In the genomic region with DNA sequence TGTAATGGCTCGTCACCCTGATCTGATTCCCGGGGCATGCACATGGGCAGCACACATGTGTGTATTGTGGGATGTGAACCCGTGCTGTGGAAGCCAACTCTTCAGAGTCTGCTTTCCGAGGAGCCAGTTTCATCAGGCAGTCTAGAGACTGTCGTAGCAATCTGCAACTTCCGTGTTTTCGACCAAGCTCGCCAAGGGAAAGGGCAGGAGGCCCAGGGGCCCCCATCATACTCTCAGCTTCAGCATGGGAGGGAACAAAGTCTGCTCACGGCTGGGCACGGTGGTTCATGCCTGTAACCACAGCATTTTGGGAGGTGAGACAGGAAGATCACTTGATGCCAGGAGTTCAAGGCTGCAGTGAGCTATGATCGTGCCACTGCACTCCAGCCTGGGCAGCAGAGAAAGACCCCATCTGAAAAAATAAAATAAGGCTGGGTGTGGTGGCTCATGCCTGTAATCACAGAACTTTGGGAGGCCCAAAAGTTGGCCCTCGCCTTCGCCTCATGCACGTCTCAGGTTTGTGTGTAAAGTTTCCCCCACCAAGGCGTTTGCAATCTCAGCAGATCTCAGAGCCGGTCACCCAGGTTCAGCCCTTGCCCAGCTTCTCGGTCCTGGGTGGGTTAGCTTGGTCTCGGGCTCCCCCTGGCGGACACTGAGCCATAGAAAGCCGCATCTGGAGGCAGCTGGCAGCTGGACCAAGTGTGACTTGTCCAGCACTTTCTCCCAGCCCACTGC, we compare ENCODE assay signal across 1 cellular context.
TF ChIP-seq lines count a peak whose summit lies in the region.

No MANE protein-coding gene starts in this region.

TF ChIP-seq in HepG2, 621 proteins besides CTCF, POLR2A, EP300 and RAD21 (continued from another document):
- TF ChIP-seq, protein P1, sequence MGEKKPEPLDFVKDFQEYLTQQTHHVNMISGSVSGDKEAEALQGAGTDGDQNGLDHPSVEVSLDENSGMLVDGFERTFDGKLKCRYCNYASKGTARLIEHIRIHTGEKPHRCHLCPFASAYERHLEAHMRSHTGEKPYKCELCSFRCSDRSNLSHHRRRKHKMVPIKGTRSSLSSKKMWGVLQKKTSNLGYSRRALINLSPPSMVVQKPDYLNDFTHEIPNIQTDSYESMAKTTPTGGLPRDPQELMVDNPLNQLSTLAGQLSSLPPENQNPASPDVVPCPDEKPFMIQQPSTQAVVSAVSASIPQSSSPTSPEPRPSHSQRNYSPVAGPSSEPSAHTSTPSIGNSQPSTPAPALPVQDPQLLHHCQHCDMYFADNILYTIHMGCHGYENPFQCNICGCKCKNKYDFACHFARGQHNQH (CRISPR knock-in tag; IDR thresholded peaks at IDR 0.05): peak; percentile 34; the same call in 1 of the 2 replicates
- TF ChIP-seq HNF4A (CRISPR knock-in tag; IDR thresholded peaks at IDR 0.05) (0 out of 2 replicates have a peak, but pooled peaks have one; percentile 9), MIER3 (CRISPR knock-in tag; IDR thresholded peaks at IDR 0.05; ENCODE audit: borderline replicate concordance) (0 out of 2 replicates have a peak, but pooled peaks have one; percentile 29), KDM4B (CRISPR knock-in tag; IDR thresholded peaks at IDR 0.05) (no peak), KLF16 (CRISPR knock-in tag; IDR thresholded peaks at IDR 0.05) (0 out of 4 replicates have a peak, but pooled peaks of 1 of the 2 experiments have one; percentile 21), ZNF687 (CRISPR knock-in tag; IDR thresholded peaks at IDR 0.05) (peak; percentile 69), MAF1 (CRISPR knock-in tag; IDR thresholded peaks at IDR 0.05; ENCODE audit: borderline replicate concordance) (no peak), PATZ1 (CRISPR knock-in tag; IDR thresholded peaks at IDR 0.05) (peak; percentile 32; the same call in 1 of the 2 replicates), FOSL2 (CRISPR knock-in tag; IDR thresholded peaks at IDR 0.05) (peak; percentile 32; the same call in 1 of the 2 replicates), ZNF598 (CRISPR knock-in tag; IDR thresholded peaks at IDR 0.05; ENCODE audit: borderline replicate concordance) (peak; percentile 67; the same call in 1 of the 2 replicates), PRMT3 (CRISPR knock-in tag; IDR thresholded peaks at IDR 0.05; ENCODE audit: borderline replicate concordance, low read depth) (no peak), GABPB1 (CRISPR knock-in tag; IDR thresholded peaks at IDR 0.05) (peak; percentile 34), ZNF749 (CRISPR knock-in tag; IDR thresholded peaks at IDR 0.05; ENCODE audit: borderline replicate concordance) (no peak), ELF4 (CRISPR knock-in tag; IDR thresholded peaks at IDR 0.05; ENCODE audit: borderline replicate concordance) (no peak), ZNF18 (CRISPR knock-in tag; IDR thresholded peaks at IDR 0.05; ENCODE audit: insufficient replicate concordance) (peak; percentile 13), ZNF431 (CRISPR knock-in tag; IDR thresholded peaks at IDR 0.05; ENCODE audit: borderline replicate concordance, low read depth) (0 out of 2 replicates have a peak, but pooled peaks have one; percentile 26), REXO4 (CRISPR knock-in tag; IDR thresholded peaks at IDR 0.05; ENCODE audit: borderline replicate concordance) (no peak), GATAD1 (CRISPR knock-in tag; IDR thresholded peaks at IDR 0.05) (no peak), MEF2D (CRISPR knock-in tag; IDR thresholded peaks at IDR 0.05) (peak; percentile 22; the same call in 1 of the 2 replicates), SALL2 (CRISPR knock-in tag; IDR thresholded peaks at IDR 0.05) (0 out of 2 replicates have a peak, but pooled peaks have one; percentile 63), ZBTB42 (CRISPR knock-in tag; IDR thresholded peaks at IDR 0.05) (peak; percentile 97)
- TF ChIP-seq, protein P2, sequence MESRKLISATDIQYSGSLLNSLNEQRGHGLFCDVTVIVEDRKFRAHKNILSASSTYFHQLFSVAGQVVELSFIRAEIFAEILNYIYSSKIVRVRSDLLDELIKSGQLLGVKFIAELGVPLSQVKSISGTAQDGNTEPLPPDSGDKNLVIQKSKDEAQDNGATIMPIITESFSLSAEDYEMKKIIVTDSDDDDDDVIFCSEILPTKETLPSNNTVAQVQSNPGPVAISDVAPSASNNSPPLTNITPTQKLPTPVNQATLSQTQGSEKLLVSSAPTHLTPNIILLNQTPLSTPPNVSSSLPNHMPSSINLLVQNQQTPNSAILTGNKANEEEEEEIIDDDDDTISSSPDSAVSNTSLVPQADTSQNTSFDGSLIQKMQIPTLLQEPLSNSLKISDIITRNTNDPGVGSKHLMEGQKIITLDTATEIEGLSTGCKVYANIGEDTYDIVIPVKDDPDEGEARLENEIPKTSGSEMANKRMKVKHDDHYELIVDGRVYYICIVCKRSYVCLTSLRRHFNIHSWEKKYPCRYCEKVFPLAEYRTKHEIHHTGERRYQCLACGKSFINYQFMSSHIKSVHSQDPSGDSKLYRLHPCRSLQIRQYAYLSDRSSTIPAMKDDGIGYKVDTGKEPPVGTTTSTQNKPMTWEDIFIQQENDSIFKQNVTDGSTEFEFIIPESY (CRISPR knock-in tag; IDR thresholded peaks at IDR 0.05): peak; percentile 27; the same call in 1 of the 2 replicates
